35 cellular contexts compared by ENCODE assay signal in the genomic region with DNA sequence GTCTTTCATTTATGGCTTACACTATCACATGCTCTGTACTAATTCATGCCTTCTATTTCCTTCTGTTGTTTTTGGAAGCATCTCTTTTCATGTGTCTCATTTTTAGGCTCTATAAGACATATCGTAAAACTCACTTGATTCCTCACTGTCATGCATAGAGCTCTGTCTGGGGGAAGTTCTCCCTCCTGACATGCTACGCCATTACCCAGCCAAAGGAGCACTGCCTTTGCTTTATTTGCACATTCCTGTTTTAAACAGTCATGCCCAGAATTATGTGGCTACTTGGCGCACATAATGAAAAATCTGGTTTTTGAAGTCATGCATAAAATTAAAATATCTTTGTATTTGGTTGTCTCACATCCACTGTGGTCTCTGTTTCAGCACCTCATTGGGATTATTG. TPM values are rescaled to one million over a fixed set of nuclear protein-coding genes. Genes with fewer than 3 reads are reported as not detected.
DNase-seq lines count a peak whose midpoint lies in the region; ATAC-seq and TF ChIP-seq lines count a peak whose summit lies in the region.
"Had no signal": no experiment of that assay in that cellular context is flagged by ENCODE, and none has a peak within 500 bp of the region (broad histone marks: within the 10 kb centered on the region; RNA-seq: fewer than 3 reads in every experiment).

No MANE protein-coding gene starts in this region.

- H3K4me3 ChIP-seq in mesenchymal stem cell (ENCODE audit: insufficient read depth in 1 of 2, low read depth in 1 of 2, low read length in 2 of 2), result no peak overlapping the region
- H3K4me3 ChIP-seq in sigmoid colon, result no peak overlapping the region
- H3K4me3 ChIP-seq: pancreas, right atrium auricular region, stomach, transverse colon had no signal

- no peak overlapping the region for H2BK15ac ChIP-seq in mesenchymal stem cell (ENCODE audit: low read depth, poor library complexity, severe bottlenecking)

- H3K27me3 Mint-ChIP-seq in chondrocyte (ENCODE audit: low read depth), result no peaks in the 10 kb centered on the region
- H3K27me3 Mint-ChIP-seq: activated naive CD8-positive, alpha-beta T cell treated with anti-CD3 and anti-CD28 coated beads for 36 hours; CD4-positive, alpha-beta T cell; effector memory CD8-positive, alpha-beta T cell had no signal

- H3K27me3 ChIP-seq in mesenchymal stem cell (ENCODE audit: control insufficient read depth in 1 of 2, insufficient read depth in 1 of 2, low read length in 2 of 2), result no peaks in the 10 kb centered on the region
- no peaks in the 10 kb centered on the region for H3K27me3 ChIP-seq in sigmoid colon
- H3K27me3 ChIP-seq: pancreas, right atrium auricular region, stomach, transverse colon had no signal

- no peak overlapping the region for H4K91ac ChIP-seq in mesenchymal stem cell (ENCODE audit: low read length)

- peak overlapping the region; percentile 67 for H3K9ac ChIP-seq in mesenchymal stem cell (ENCODE audit: low read length)
- H3K9ac ChIP-seq: SK-N-SH had no signal

- H3K14ac ChIP-seq in mesenchymal stem cell (ENCODE audit: low read length in 2 of 2), result no peak overlapping the region

- H3K36me3 ChIP-seq in mesenchymal stem cell (ENCODE audit: control insufficient read depth in 1 of 2, insufficient read depth in 2 of 2, low read depth in 1 of 2, low read length in 2 of 2) (no peaks in the 10 kb centered on the region), sigmoid colon (no peaks in the 10 kb centered on the region)
- H3K36me3 ChIP-seq: pancreas, right atrium auricular region, stomach, transverse colon had no signal

- H3K18ac ChIP-seq in mesenchymal stem cell (ENCODE audit: low read depth in 1 of 2, low read length in 2 of 2), result no peak overlapping the region

- H3K4me1 ChIP-seq in mesenchymal stem cell (ENCODE audit: control insufficient read depth, insufficient read depth, low read depth, low read length), result peaks cover 3% of the 10 kb centered on the region
- H3K4me1 ChIP-seq in sigmoid colon, result peaks cover 0 to 11% (median 9%) of the 10 kb centered on the region in 4 donors

- intact Hi-C loops in sigmoid colon (cut with DNase I), result no loop called here

- no peak overlapping the region for H2AFZ ChIP-seq in mesenchymal stem cell (ENCODE audit: low read depth, low read length)

- H2BK120ac ChIP-seq in mesenchymal stem cell (ENCODE audit: low read depth, low read length), result no peak overlapping the region

- peaks cover 16% of the 10 kb centered on the region for H3K4me1 Mint-ChIP-seq in chondrocyte (ENCODE audit: low read depth)
- H3K4me1 Mint-ChIP-seq: activated naive CD8-positive, alpha-beta T cell treated with anti-CD3 and anti-CD28 coated beads for 36 hours; immature natural killer cell had no signal

- no peak overlapping the region for H3K23ac ChIP-seq in mesenchymal stem cell (ENCODE audit: low read length in 2 of 2)

- H3K4me2 ChIP-seq in mesenchymal stem cell (ENCODE audit: low read length, poor library complexity, severe bottlenecking), result no peak overlapping the region
- H3K4me2 ChIP-seq: SK-N-SH had no signal

- DNase-seq in GM04504 (ENCODE audit: low read depth) (peak; percentile 58), chondrocyte (ENCODE audit: low spot score) (no peak), mesenchymal stem cell (no peak), sigmoid colon (no peak), globus pallidus (ENCODE audit: low spot score) (no peak)
- DNase-seq: activated CD4-positive, alpha-beta T cell treated with anti-CD3 and anti-CD28 coated beads, Interleukin-2, amount 50 U/mL, for 1 hour; activated CD4-positive, CD25-positive, alpha-beta regulatory T cell; activated gamma-delta T cell; activated naive CD8-positive, alpha-beta T cell treated with anti-CD3 and anti-CD28 coated beads for 36 hours; activated T-cell treated with anti-CD3 and anti-CD28 coated beads, Interleukin-2, amount 50 U/mL, for 4 hours; aorta; caudate nucleus; CD4-positive, alpha-beta T cell; cortex of kidney; DND-41; effector memory CD8-positive, alpha-beta T cell; immature natural killer cell; Karpas-422; left colon; NCI-H1417; NCI-H2081; NCI-H2227 treated with DMSO at 0.1 percent for 48 hours; NCI-H69; pancreas; SK-N-SH; stimulated activated CD4-positive, alpha-beta T cell treated with anti-CD3 and anti-CD28 coated beads, Interleukin-12 subunit alpha, Interleukin-12 subunit beta, amount 100 ng/mL, for 4 hours; stimulated activated CD4-positive, alpha-beta T cell treated with anti-CD3 and anti-CD28 coated beads, Interleukin-2, amount 100 ng/mL, for 48 hours; stomach; transverse colon had no signal

- no peaks in the 10 kb centered on the region for H3K79me1 ChIP-seq in mesenchymal stem cell (replicated peaks; ENCODE audit: low read length, poor library complexity, severe bottlenecking)

- no peak overlapping the region for H3K27ac ChIP-seq in mesenchymal stem cell (ENCODE audit: low read length, poor library complexity, severe bottlenecking)
- H3K27ac ChIP-seq in sigmoid colon, result no peak overlapping the region
- H3K27ac ChIP-seq: pancreas, right atrium auricular region, stomach, transverse colon had no signal

- no peak for TF ChIP-seq EP300 in sigmoid colon (IDR thresholded peaks at IDR 0.05)

- ATAC-seq in GM19035 (IDR thresholded peaks at IDR 0.05; ENCODE audit: unreplicated experiment) (no peak), GM21737 (IDR thresholded peaks at IDR 0.05; ENCODE audit: unreplicated experiment) (no peak)
- ATAC-seq: activated T-cell treated with anti-CD3 and anti-CD28 coated beads, Interleukin-2, amount 50 U/mL, for 4 hours; effector memory CD8-positive, alpha-beta T cell; HepG2; left colon; pancreas; Right ventricle myocardium inferior had no signal

- no peak overlapping the region for H4K8ac ChIP-seq in mesenchymal stem cell (ENCODE audit: low read length)

- H3K4ac ChIP-seq in mesenchymal stem cell (ENCODE audit: low read depth in 1 of 2, low read length in 2 of 2), result no peak overlapping the region

- no peak for TF ChIP-seq POLR2A in sigmoid colon (IDR thresholded peaks at IDR 0.05)

- TF ChIP-seq CTCF in chondrocyte (IDR thresholded peaks at IDR 0.05), result no peak
- no peak for TF ChIP-seq CTCF in sigmoid colon (IDR thresholded peaks at IDR 0.05)

- H3K9me3 Mint-ChIP-seq in chondrocyte (ENCODE audit: low read depth), result no peaks in the 10 kb centered on the region
- H3K9me3 Mint-ChIP-seq: activated naive CD8-positive, alpha-beta T cell treated with anti-CD3 and anti-CD28 coated beads for 36 hours; activated T-cell treated with anti-CD3 and anti-CD28 coated beads, Interleukin-2, amount 50 U/mL, for 4 hours; CD4-positive, alpha-beta T cell; effector memory CD8-positive, alpha-beta T cell; immature natural killer cell had no signal

- peak overlapping the region; percentile 28 for H3K27ac Mint-ChIP-seq in chondrocyte (ENCODE audit: unreplicated experiment)
- H3K27ac Mint-ChIP-seq: activated naive CD8-positive, alpha-beta T cell treated with anti-CD3 and anti-CD28 coated beads for 36 hours; CD4-positive, alpha-beta T cell; effector memory CD8-positive, alpha-beta T cell; immature natural killer cell; T-helper 1 cell treated with Interleukin-12 subunit alpha and Interleukin-12 subunit beta and Interleukin-4 antibody, amounts not matched to agents 30 μg/mL and 1 μg/mL, for 36 hours had no signal

- WGBS in mesenchymal stem cell, result 88% methylated on average over 2 of the region's 3 CpGs
- 85 to 91% methylated on average over 3 of the region's 3 CpGs for WGBS in sigmoid colon, 2 donors

- no peaks in the 10 kb centered on the region for H3K36me3 Mint-ChIP-seq in chondrocyte (ENCODE audit: low read depth)
- H3K36me3 Mint-ChIP-seq: activated naive CD8-positive, alpha-beta T cell treated with anti-CD3 and anti-CD28 coated beads for 36 hours; immature natural killer cell had no signal

- H2BK12ac ChIP-seq in mesenchymal stem cell (ENCODE audit: low read length in 2 of 2), result no peak overlapping the region

- H3K9me3 ChIP-seq in mesenchymal stem cell (ENCODE audit: control insufficient read depth, low read length) (no peaks in the 10 kb centered on the region), sigmoid colon (no peaks in the 10 kb centered on the region)
- H3K9me3 ChIP-seq: pancreas, right atrium auricular region, SK-N-SH, stomach, transverse colon had no signal

- no peak overlapping the region for H2AK5ac ChIP-seq in mesenchymal stem cell (ENCODE audit: low read length, severe bottlenecking)

- no peak overlapping the region for H2BK5ac ChIP-seq in mesenchymal stem cell (ENCODE audit: low read depth, low read length, poor library complexity, severe bottlenecking)

- no peak overlapping the region for H3K4me3 Mint-ChIP-seq in chondrocyte (ENCODE audit: unreplicated experiment)
- H3K4me3 Mint-ChIP-seq: activated naive CD8-positive, alpha-beta T cell treated with anti-CD3 and anti-CD28 coated beads for 36 hours; activated T-cell treated with anti-CD3 and anti-CD28 coated beads, Interleukin-2, amount 50 U/mL, for 4 hours; CD4-positive, alpha-beta T cell; effector memory CD8-positive, alpha-beta T cell; immature natural killer cell; T-helper 1 cell treated with Interleukin-12 subunit alpha and Interleukin-12 subunit beta and Interleukin-4 antibody, amounts not matched to agents 30 μg/mL and 1 μg/mL, for 36 hours had no signal

RNA-seq across cellular contexts. Expression of a gene that starts 17.6 kb away (rescaled TPM):
- total RNA-seq in chondrocyte, result 0.46 to 0.54 TPM (median 0.50 TPM) in 3 replicates
- 3.9 TPM for polyA plus RNA-seq in mesenchymal stem cell (2013, experiment 1 of 2)
- polyA plus RNA-seq in mesenchymal stem cell (2013, experiment 2 of 2), result 5.0 TPM
- 10 to 100 TPM in 2 of 4 donors, 1 to 10 TPM in 2; 6.1 to 30.5 (median 12.0) TPM for total RNA-seq in sigmoid colon
- 100 to 1,000 TPM; 222 to 365 (median 236) TPM for polyA plus RNA-seq in sigmoid colon
